In genomic region chr9:14485366-14485765, GRCh38 we compare ENCODE assay signal across 15 cellular contexts.
DNase-seq lines count a peak whose midpoint lies in the region; TF ChIP-seq lines count a peak whose summit lies in the region.
"Had no signal": no experiment of that assay in that cellular context is flagged by ENCODE, and none has a peak within 500 bp of the region (broad histone marks: within the 10 kb centered on the region; RNA-seq: fewer than 3 reads in every experiment).

No MANE protein-coding gene starts in this region.

- no peaks in the 10 kb centered on the region for H3K4me1 ChIP-seq in GM23248 (ENCODE audit: insufficient read depth)
- H3K4me1 ChIP-seq in mammary epithelial cell (ENCODE audit: insufficient read depth, low read length) = no peaks in the 10 kb centered on the region

- H3K27ac Mint-ChIP-seq in activated T-helper 2 cell treated with anti-CD3 and anti-CD28 coated beads, Interferon-gamma antibody, Interleukin-2, Interleukin-4, amounts not matched to agents 10 μg/mL and 5 μg/mL and 100 μg/mL, durations not matched to agents 14 hours and 24 hours and 36 hours = no peak overlapping the region
- H3K27ac Mint-ChIP-seq: CD4-positive, CD25-positive, alpha-beta regulatory T cell had no signal

- BruUV-seq in mammary epithelial cell (replicated peaks; lab: Mats Ljungman, UMichigan) = no TSS peak

- H3K9me2 ChIP-seq in GM23248 (ENCODE audit: insufficient read depth) = no peaks in the 10 kb centered on the region

- H3K79me2 ChIP-seq in GM23248 (ENCODE audit: insufficient read depth) = no peaks in the 10 kb centered on the region
- H3K79me2 ChIP-seq in mammary epithelial cell (ENCODE audit: insufficient read depth, low read length) = no peaks in the 10 kb centered on the region

- WGBS in GM23248 (ENCODE audit: low coverage in 1 of 2, low lambda C conversion rate in 2 of 2, missing lambda C conversion rate in 2 of 2), 2 experiments = 41 to 46% methylated on average over 5 of the region's 5 CpGs
- WGBS in mammary epithelial cell (ENCODE audit: low coverage, missing lambda C conversion rate) = 52% methylated on average over 5 of the region's 5 CpGs

- H4K20me1 ChIP-seq in GM23248 (ENCODE audit: insufficient read depth) = no peaks in the 10 kb centered on the region
- H4K20me1 ChIP-seq in mammary epithelial cell (ENCODE audit: insufficient read depth, low read length) = no peaks in the 10 kb centered on the region

- H3K9me3 ChIP-seq in GM23248 (ENCODE audit: low read depth) (no peaks in the 10 kb centered on the region), mammary epithelial cell (replicated peaks; ENCODE audit: insufficient read depth, low read length) (no peaks in the 10 kb centered on the region)

- H3K27ac ChIP-seq in GM23248 = no peak overlapping the region
- H3K27ac ChIP-seq in mammary epithelial cell (ENCODE audit: insufficient read depth, low read depth, low read length) = no peak overlapping the region
- H3K27ac ChIP-seq: KMS-11 had no signal

- dilution Hi-C loops in mammary epithelial cell (cut with HindIII; ENCODE audit: low sequenced_read_pairs) = no loop called here

- in situ Hi-C loops in GM23248 (cut with MboI) = no loop called here
- in situ Hi-C loops in mammary epithelial cell (cut with MboI; ENCODE audit: low sequenced_read_pairs in 2 of 2) = no loop called here

- H3K27me3 Mint-ChIP-seq in activated T-helper 2 cell treated with anti-CD3 and anti-CD28 coated beads, Interferon-gamma antibody, Interleukin-2, Interleukin-4, amounts not matched to agents 10 μg/mL and 5 μg/mL and 100 μg/mL, durations not matched to agents 14 hours and 24 hours and 36 hours (ENCODE audit: low read depth) = no peaks in the 10 kb centered on the region
- H3K27me3 Mint-ChIP-seq: CD4-positive, CD25-positive, alpha-beta regulatory T cell had no signal

- H3K4me3 ChIP-seq in GM23248 = no peak overlapping the region
- H3K4me3 ChIP-seq in mammary epithelial cell (replicated peaks in 1 of 3; ENCODE audit: insufficient read depth in 1 of 3, low read depth in 2 of 3, low read length in 3 of 3) = no peak overlapping the region

- H3K36me3 ChIP-seq in GM23248 (ENCODE audit: low read depth) (no peaks in the 10 kb centered on the region), mammary epithelial cell (ENCODE audit: insufficient read depth, low read length) (no peaks in the 10 kb centered on the region)

- H3K27me3 ChIP-seq in GM23248 (replicated peaks; ENCODE audit: insufficient read depth) = no peaks in the 10 kb centered on the region
- H3K27me3 ChIP-seq in mammary epithelial cell (ENCODE audit: insufficient read depth, low read length) = no peaks in the 10 kb centered on the region

- H3K4me2 ChIP-seq in GM23248 (ENCODE audit: unreplicated experiment) (no peak overlapping the region), mammary epithelial cell (ENCODE audit: insufficient read depth, low read depth, low read length) (no peak overlapping the region)
- H3K4me2 ChIP-seq: KMS-11 had no signal

- CTCF ChIA-PET in mammary epithelial cell (lab: Charles Lee; ENCODE audit: low non-redundant PET) = interaction anchor here (0.7 kb wide), 1 partner anchor 77 kb away, joined by 3 read pairs; no protein-coding TSS in a partner anchor

- no peaks in the 10 kb centered on the region for H3F3A ChIP-seq in GM23248 (ENCODE audit: insufficient read depth)

- H2AFZ ChIP-seq in GM23248 (no peak overlapping the region), mammary epithelial cell (ENCODE audit: low read depth, low read length) (no peak overlapping the region)

- no peak for TF ChIP-seq CTCF in mammary epithelial cell (conservative IDR thresholded peaks at IDR 0.05 in 1 of 2, IDR thresholded peaks at IDR 0.05 in 1 of 2; ENCODE audit: extremely low read depth in 1 of 2, insufficient read depth in 1 of 2, low read depth in 1 of 2, low read length in 2 of 2)

- intact Hi-C loops in mammary epithelial cell (cut with micrococcal nuclease) = no loop called here
- intact Hi-C loops in activated T-helper 2 cell treated with anti-CD3 and anti-CD28 coated beads, Interferon-gamma antibody, Interleukin-2, Interleukin-4, amounts not matched to agents 10 μg/mL and 5 μg/mL and 100 μg/mL, durations not matched to agents 14 hours and 24 hours and 36 hours (cut with micrococcal nuclease) = no loop called here

- H3K9me3 Mint-ChIP-seq in activated T-helper 2 cell treated with anti-CD3 and anti-CD28 coated beads, Interferon-gamma antibody, Interleukin-2, Interleukin-4, amounts not matched to agents 10 μg/mL and 5 μg/mL and 100 μg/mL, durations not matched to agents 14 hours and 24 hours and 36 hours = no peaks in the 10 kb centered on the region

- no peak overlapping the region for H3K4me3 Mint-ChIP-seq in activated T-helper 2 cell treated with anti-CD3 and anti-CD28 coated beads, Interferon-gamma antibody, Interleukin-2, Interleukin-4, amounts not matched to agents 10 μg/mL and 5 μg/mL and 100 μg/mL, durations not matched to agents 14 hours and 24 hours and 36 hours (ENCODE audit: low read depth)
- H3K4me3 Mint-ChIP-seq: CD4-positive, CD25-positive, alpha-beta regulatory T cell had no signal

- H3K36me3 Mint-ChIP-seq in activated T-helper 2 cell treated with anti-CD3 and anti-CD28 coated beads, Interferon-gamma antibody, Interleukin-2, Interleukin-4, amounts not matched to agents 10 μg/mL and 5 μg/mL and 100 μg/mL, durations not matched to agents 14 hours and 24 hours and 36 hours (ENCODE audit: low read depth) = no peaks in the 10 kb centered on the region
- H3K36me3 Mint-ChIP-seq: CD4-positive, CD25-positive, alpha-beta regulatory T cell had no signal

- no peaks in the 10 kb centered on the region for H3K4me1 Mint-ChIP-seq in activated T-helper 2 cell treated with anti-CD3 and anti-CD28 coated beads, Interferon-gamma antibody, Interleukin-2, Interleukin-4, amounts not matched to agents 10 μg/mL and 5 μg/mL and 100 μg/mL, durations not matched to agents 14 hours and 24 hours and 36 hours (ENCODE audit: low read depth)
- H3K4me1 Mint-ChIP-seq: CD4-positive, CD25-positive, alpha-beta regulatory T cell had no signal

- H3K9ac ChIP-seq in GM23248 (no peak overlapping the region), mammary epithelial cell (ENCODE audit: insufficient read depth, low read length) (no peak overlapping the region)
- H3K9ac ChIP-seq: KMS-11 had no signal

- peak; percentile 13 for DNase-seq in GM23248
- peak; percentile 16 for DNase-seq in RKO (ENCODE audit: low spot score)
- DNase-seq in mammary epithelial cell = peak; percentile 58
- peak; percentile 38 for DNase-seq in kidney tubule cell (ENCODE audit: low spot score)
- no peak for DNase-seq in activated T-helper 2 cell treated with anti-CD3 and anti-CD28 coated beads, Interferon-gamma antibody, Interleukin-2, Interleukin-4, amounts not matched to agents 10 μg/mL and 5 μg/mL and 100 μg/mL, durations not matched to agents 14 hours and 24 hours and 36 hours (ENCODE audit: low spot score)
- no peak for DNase-seq in stimulated activated CD4-positive, alpha-beta T cell treated with anti-CD3 and anti-CD28 coated beads, Interleukin-4, amount 100 ng/mL, for 24 hours
- DNase-seq in NCI-H1048 (lab: John Stamatoyannopoulos, UW) = no peak
- DNase-seq: CD4-positive, CD25-positive, alpha-beta regulatory T cell; GF-D8; NCI-H1417 treated with DMSO at 0.1 percent for 48 hours; NCI-H2029; NCI-H2171 treated with DMSO at 0.1 percent for 48 hours; NCI-H526; OCI-M1 had no signal

Comparison
In these comparisons a context has a peak if more than half of its experiments do, and no peak if none do; other contexts are left out.
1. DNase-seq: peak in GM23248 (single experiment), RKO (single experiment), mammary epithelial cell (single experiment) and kidney tubule cell (single experiment); none in activated T-helper 2 cell treated with anti-CD3 and anti-CD28 coated beads, Interferon-gamma antibody, Interleukin-2, Interleukin-4, amounts not matched to agents 10 μg/mL and 5 μg/mL and 100 μg/mL, durations not matched to agents 14 hours and 24 hours and 36 hours (single experiment), stimulated activated CD4-positive, alpha-beta T cell treated with anti-CD3 and anti-CD28 coated beads, Interleukin-4, amount 100 ng/mL, for 24 hours (single experiment) and NCI-H1048 (single experiment).